Comparison of ENCODE assay signal across 1 cellular context in the genomic region with DNA sequence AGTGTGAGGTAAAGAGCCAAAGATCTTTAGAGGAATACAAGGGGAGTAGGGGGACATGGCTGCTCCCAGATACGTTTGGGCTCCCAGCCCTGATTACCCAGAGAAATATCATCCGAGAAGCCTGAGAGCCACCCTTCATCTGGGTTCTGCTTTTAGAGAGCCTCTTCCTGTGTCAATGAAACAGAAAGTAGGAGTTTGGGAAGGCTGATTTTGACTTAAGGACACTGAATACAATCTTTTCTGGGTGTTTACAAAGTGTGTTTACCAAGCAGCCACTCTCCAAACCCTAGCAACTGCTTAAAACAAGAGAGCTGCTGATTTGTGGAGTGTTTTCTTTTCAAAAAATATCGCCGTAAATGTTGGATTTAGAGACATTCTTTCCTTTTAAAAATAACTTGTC.
TF ChIP-seq lines count a peak whose summit lies in the region.

No MANE protein-coding gene starts in this region.

TF ChIP-seq in SK-N-SH, 30 proteins besides CTCF, POLR2A, EP300 and RAD21 (continued from another document):
- TF ChIP-seq, protein P1, sequence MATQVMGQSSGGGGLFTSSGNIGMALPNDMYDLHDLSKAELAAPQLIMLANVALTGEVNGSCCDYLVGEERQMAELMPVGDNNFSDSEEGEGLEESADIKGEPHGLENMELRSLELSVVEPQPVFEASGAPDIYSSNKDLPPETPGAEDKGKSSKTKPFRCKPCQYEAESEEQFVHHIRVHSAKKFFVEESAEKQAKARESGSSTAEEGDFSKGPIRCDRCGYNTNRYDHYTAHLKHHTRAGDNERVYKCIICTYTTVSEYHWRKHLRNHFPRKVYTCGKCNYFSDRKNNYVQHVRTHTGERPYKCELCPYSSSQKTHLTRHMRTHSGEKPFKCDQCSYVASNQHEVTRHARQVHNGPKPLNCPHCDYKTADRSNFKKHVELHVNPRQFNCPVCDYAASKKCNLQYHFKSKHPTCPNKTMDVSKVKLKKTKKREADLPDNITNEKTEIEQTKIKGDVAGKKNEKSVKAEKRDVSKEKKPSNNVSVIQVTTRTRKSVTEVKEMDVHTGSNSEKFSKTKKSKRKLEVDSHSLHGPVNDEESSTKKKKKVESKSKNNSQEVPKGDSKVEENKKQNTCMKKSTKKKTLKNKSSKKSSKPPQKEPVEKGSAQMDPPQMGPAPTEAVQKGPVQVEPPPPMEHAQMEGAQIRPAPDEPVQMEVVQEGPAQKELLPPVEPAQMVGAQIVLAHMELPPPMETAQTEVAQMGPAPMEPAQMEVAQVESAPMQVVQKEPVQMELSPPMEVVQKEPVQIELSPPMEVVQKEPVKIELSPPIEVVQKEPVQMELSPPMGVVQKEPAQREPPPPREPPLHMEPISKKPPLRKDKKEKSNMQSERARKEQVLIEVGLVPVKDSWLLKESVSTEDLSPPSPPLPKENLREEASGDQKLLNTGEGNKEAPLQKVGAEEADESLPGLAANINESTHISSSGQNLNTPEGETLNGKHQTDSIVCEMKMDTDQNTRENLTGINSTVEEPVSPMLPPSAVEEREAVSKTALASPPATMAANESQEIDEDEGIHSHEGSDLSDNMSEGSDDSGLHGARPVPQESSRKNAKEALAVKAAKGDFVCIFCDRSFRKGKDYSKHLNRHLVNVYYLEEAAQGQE (IDR thresholded peaks at IDR 0.05; ENCODE audit: low read depth, low read length): no peak
- TF ChIP-seq NRF1 (IDR thresholded peaks at IDR 0.05; ENCODE audit: low read depth, low read length) (no peak), CHD2 (IDR thresholded peaks at IDR 0.05; ENCODE audit: low read length, partially characterized antibody) (no peak), SIN3A (IDR thresholded peaks at IDR 0.05; ENCODE audit: borderline replicate concordance, low read depth, low read length) (no peak), TCF12 (IDR thresholded peaks at IDR 0.05) (no peak), GATA2 (CRISPR knock-in tag; IDR thresholded peaks at IDR 0.05) (no peak), RCOR1 (IDR thresholded peaks at IDR 0.05; ENCODE audit: low read length) (no peak)
- TF ChIP-seq, protein P2, sequence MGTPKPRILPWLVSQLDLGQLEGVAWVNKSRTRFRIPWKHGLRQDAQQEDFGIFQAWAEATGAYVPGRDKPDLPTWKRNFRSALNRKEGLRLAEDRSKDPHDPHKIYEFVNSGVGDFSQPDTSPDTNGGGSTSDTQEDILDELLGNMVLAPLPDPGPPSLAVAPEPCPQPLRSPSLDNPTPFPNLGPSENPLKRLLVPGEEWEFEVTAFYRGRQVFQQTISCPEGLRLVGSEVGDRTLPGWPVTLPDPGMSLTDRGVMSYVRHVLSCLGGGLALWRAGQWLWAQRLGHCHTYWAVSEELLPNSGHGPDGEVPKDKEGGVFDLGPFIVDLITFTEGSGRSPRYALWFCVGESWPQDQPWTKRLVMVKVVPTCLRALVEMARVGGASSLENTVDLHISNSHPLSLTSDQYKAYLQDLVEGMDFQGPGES (IDR thresholded peaks at IDR 0.05; ENCODE audit: low read depth, low read length): no peak
- TF ChIP-seq, protein P3, sequence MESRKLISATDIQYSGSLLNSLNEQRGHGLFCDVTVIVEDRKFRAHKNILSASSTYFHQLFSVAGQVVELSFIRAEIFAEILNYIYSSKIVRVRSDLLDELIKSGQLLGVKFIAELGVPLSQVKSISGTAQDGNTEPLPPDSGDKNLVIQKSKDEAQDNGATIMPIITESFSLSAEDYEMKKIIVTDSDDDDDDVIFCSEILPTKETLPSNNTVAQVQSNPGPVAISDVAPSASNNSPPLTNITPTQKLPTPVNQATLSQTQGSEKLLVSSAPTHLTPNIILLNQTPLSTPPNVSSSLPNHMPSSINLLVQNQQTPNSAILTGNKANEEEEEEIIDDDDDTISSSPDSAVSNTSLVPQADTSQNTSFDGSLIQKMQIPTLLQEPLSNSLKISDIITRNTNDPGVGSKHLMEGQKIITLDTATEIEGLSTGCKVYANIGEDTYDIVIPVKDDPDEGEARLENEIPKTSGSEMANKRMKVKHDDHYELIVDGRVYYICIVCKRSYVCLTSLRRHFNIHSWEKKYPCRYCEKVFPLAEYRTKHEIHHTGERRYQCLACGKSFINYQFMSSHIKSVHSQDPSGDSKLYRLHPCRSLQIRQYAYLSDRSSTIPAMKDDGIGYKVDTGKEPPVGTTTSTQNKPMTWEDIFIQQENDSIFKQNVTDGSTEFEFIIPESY (IDR thresholded peaks at IDR 0.05; ENCODE audit: borderline replicate concordance, low read depth): no peak
- TF ChIP-seq, protein P4, sequence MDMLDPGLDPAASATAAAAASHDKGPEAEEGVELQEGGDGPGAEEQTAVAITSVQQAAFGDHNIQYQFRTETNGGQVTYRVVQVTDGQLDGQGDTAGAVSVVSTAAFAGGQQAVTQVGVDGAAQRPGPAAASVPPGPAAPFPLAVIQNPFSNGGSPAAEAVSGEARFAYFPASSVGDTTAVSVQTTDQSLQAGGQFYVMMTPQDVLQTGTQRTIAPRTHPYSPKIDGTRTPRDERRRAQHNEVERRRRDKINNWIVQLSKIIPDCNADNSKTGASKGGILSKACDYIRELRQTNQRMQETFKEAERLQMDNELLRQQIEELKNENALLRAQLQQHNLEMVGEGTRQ (IDR thresholded peaks at IDR 0.05; ENCODE audit: borderline replicate concordance, low read depth, low read length): no peak
